Comparison of ENCODE assay signal across 19 cellular contexts in the genomic region with DNA sequence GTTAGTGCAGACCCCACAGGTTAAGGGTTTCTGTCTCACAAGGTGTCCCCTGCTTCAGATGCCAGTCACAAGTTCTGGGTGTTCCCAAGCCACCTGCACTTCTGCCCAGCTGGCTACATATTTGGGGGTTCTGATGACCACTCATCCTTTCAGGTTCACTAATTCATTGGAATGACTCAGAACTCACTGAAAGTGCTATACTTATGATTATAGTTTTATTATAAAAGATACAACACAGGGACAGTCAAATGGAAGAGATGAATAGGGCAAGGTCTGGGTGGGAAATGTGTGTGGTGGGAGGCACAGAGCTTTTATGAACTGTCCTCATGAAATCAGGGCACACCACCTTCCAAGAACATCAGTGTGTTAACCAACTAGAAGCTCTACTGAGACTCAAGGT.
DNase-seq lines count a peak whose midpoint lies in the region; ATAC-seq and TF ChIP-seq lines count a peak whose summit lies in the region.
"Had no signal": no experiment of that assay in that cellular context is flagged by ENCODE, and none has a peak within 500 bp of the region (broad histone marks: within the 10 kb centered on the region; RNA-seq: fewer than 3 reads in every experiment).

No MANE protein-coding gene starts in this region.

- H3K4me3 Mint-ChIP-seq in stimulated activated effector memory CD8-positive, alpha-beta T cell treated with anti-CD3 and anti-CD28 coated beads, Interleukin-12 subunit alpha, Interleukin-12 subunit beta, amount 100 ng/mL, for 72 hours: no peak overlapping the region
- no peak overlapping the region for H3K4me3 Mint-ChIP-seq in T-cell
- H3K4me3 Mint-ChIP-seq: CD4-positive, alpha-beta T cell; HFFc6 had no signal

- peaks cover 21% of the 10 kb centered on the region for H3K4me1 Mint-ChIP-seq in stimulated activated effector memory CD8-positive, alpha-beta T cell treated with anti-CD3 and anti-CD28 coated beads, Interleukin-12 subunit alpha, Interleukin-12 subunit beta, amount 100 ng/mL, for 72 hours
- H3K4me1 Mint-ChIP-seq in T-cell: peaks cover 9 to 14% (median 14%) of the 10 kb centered on the region in 3 donors

- no peak overlapping the region for H2AFZ ChIP-seq in DND-41 (ENCODE audit: low read depth, low read length)

- H3K27ac Mint-ChIP-seq in activated naive CD4-positive, alpha-beta T cell treated with anti-CD3 and anti-CD28 coated beads, Interleukin-2, amount 50 U/mL, for 72 hours: no peak overlapping the region
- peak overlapping the region; percentile 91 for H3K27ac Mint-ChIP-seq in stimulated activated effector memory CD8-positive, alpha-beta T cell treated with anti-CD3 and anti-CD28 coated beads, Interleukin-12 subunit alpha, Interleukin-12 subunit beta, amount 100 ng/mL, for 72 hours
- no peak overlapping the region for H3K27ac Mint-ChIP-seq in T-cell
- H3K27ac Mint-ChIP-seq: HFFc6 had no signal

- no peaks in the 10 kb centered on the region for H4K20me1 ChIP-seq in DND-41 (ENCODE audit: insufficient read depth, low read length)

- peaks cover 0 to 14% of the 10 kb centered on the region in 2 donors for H3K27me3 Mint-ChIP-seq in T-cell
- H3K27me3 Mint-ChIP-seq: CD4-positive, alpha-beta T cell had no signal

- peak; percentile 55 to 56 for ATAC-seq in activated CD4-positive, CD25-positive, alpha-beta regulatory T cell treated with anti-CD3 and anti-CD28 coated beads, Interleukin-2, amount 50 U/mL, for 24 hours
- peak; percentile 18 to 68 for ATAC-seq in activated naive CD4-positive, alpha-beta T cell treated with anti-CD3 and anti-CD28 coated beads, Interleukin-2, amount 50 U/mL, for 72 hours
- no peak for ATAC-seq in DND-41 (ENCODE audit: insufficient read depth, low read depth)
- peak; percentile 71 for ATAC-seq in stimulated activated effector memory CD8-positive, alpha-beta T cell treated with anti-CD3 and anti-CD28 coated beads, Interleukin-12 subunit alpha, Interleukin-12 subunit beta, amount 100 ng/mL, for 72 hours
- no peak for ATAC-seq in T-cell (replicated peaks in 1 of 4)
- ATAC-seq: A549, HCT116 had no signal

- CTCF ChIA-PET in T-cell (lab: Charles Lee): interaction anchor here in 1 of 2 donors (0.5 kb wide), 1 partner anchor 586 kb away, joined by 3 read pairs; no protein-coding TSS in a partner anchor

- no peaks in the 10 kb centered on the region for H3K9me3 Mint-ChIP-seq in activated naive CD4-positive, alpha-beta T cell treated with anti-CD3 and anti-CD28 coated beads, Interleukin-2, amount 50 U/mL, for 72 hours
- no peaks in the 10 kb centered on the region for H3K9me3 Mint-ChIP-seq in stimulated activated effector memory CD8-positive, alpha-beta T cell treated with anti-CD3 and anti-CD28 coated beads, Interleukin-12 subunit alpha, Interleukin-12 subunit beta, amount 100 ng/mL, for 72 hours
- H3K9me3 Mint-ChIP-seq in T-cell: no peaks in the 10 kb centered on the region
- H3K9me3 Mint-ChIP-seq: CD4-positive, alpha-beta T cell; HFFc6 had no signal

- H3K36me3 Mint-ChIP-seq in activated naive CD4-positive, alpha-beta T cell treated with anti-CD3 and anti-CD28 coated beads, Interleukin-2, amount 50 U/mL, for 72 hours: no peaks in the 10 kb centered on the region
- H3K36me3 Mint-ChIP-seq in stimulated activated effector memory CD8-positive, alpha-beta T cell treated with anti-CD3 and anti-CD28 coated beads, Interleukin-12 subunit alpha, Interleukin-12 subunit beta, amount 100 ng/mL, for 72 hours: no peaks in the 10 kb centered on the region
- no peaks in the 10 kb centered on the region for H3K36me3 Mint-ChIP-seq in T-cell

- H3K27me3 ChIP-seq in DND-41 (ENCODE audit: insufficient read depth, low read length, poor library complexity): no peaks in the 10 kb centered on the region

- H3K4me3 ChIP-seq in DND-41 (ENCODE audit: low read depth in 1 of 2, low read length in 2 of 2): no peak overlapping the region
- H3K4me3 ChIP-seq: A549 had no signal

- DNase-seq in activated CD4-positive, CD25-positive, alpha-beta regulatory T cell treated with anti-CD3 and anti-CD28 coated beads, Interleukin-2, amount 50 U/mL, for 72 hours: no peak
- no peak for DNase-seq in activated naive CD4-positive, alpha-beta T cell treated with anti-CD3 and anti-CD28 coated beads, Interleukin-2, amount 50 U/mL, for 72 hours (ENCODE audit: low spot score in 2 of 2)
- no peak for DNase-seq in activated naive CD4-positive, alpha-beta T cell treated with anti-CD3 and anti-CD28 coated beads, Interleukin-2, amount 50 U/mL, for 16 hours
- DNase-seq in DND-41 (no peak), T-cell (no peak)
- no peak for DNase-seq in stimulated activated effector memory CD8-positive, alpha-beta T cell treated with anti-CD3 and anti-CD28 coated beads, Interleukin-12 subunit alpha, Interleukin-12 subunit beta, amount 100 ng/mL, for 72 hours (ENCODE audit: low spot score in 2 of 2)
- DNase-seq: AML-193; Caco-2; CD4-positive, alpha-beta T cell; GDM1; GOT3; H7; HFFc6 had no signal

- peaks cover 18% of the 10 kb centered on the region for H3K4me1 ChIP-seq in DND-41 (ENCODE audit: insufficient read depth, low read length)

- POLR2A ChIA-PET in T-cell (lab: Charles Lee): no interaction called here

- H3K27ac ChIP-seq in DND-41 (ENCODE audit: low read length): peak overlapping the region; percentile 66; the same call in 1 of the 2 replicates
- H3K27ac ChIP-seq: 22Rv1, A549, C4-2B, HL-60 had no signal

- TF ChIP-seq CTCF in DND-41 (IDR thresholded peaks at IDR 0.05; ENCODE audit: borderline replicate concordance, extremely low read depth, low read length, poor library complexity, severe bottlenecking): no peak

- no peak overlapping the region for H3K4me2 ChIP-seq in DND-41 (ENCODE audit: insufficient read depth, low read length)
- H3K4me2 ChIP-seq: A549 had no signal

- H3K79me2 ChIP-seq in DND-41 (ENCODE audit: insufficient read depth, low read length): no peaks in the 10 kb centered on the region

- H3K36me3 ChIP-seq in DND-41 (ENCODE audit: insufficient read depth, low read length): no peaks in the 10 kb centered on the region

- no peaks in the 10 kb centered on the region for H3K9me3 ChIP-seq in DND-41 (ENCODE audit: insufficient read depth, low read length, severe bottlenecking)
- H3K9me3 ChIP-seq: A549, Caco-2 had no signal

- H3K9ac ChIP-seq in DND-41 (ENCODE audit: low read depth, low read length): no peak overlapping the region

Comparison
In these comparisons a context has a peak if more than half of its experiments do, and no peak if none do; other contexts are left out.
1. ATAC-seq: peak in activated CD4-positive, CD25-positive, alpha-beta regulatory T cell treated with anti-CD3 and anti-CD28 coated beads, Interleukin-2, amount 50 U/mL, for 24 hours (2 of 2), activated naive CD4-positive, alpha-beta T cell treated with anti-CD3 and anti-CD28 coated beads, Interleukin-2, amount 50 U/mL, for 72 hours (2 of 2) and stimulated activated effector memory CD8-positive, alpha-beta T cell treated with anti-CD3 and anti-CD28 coated beads, Interleukin-12 subunit alpha, Interleukin-12 subunit beta, amount 100 ng/mL, for 72 hours (single experiment); none in DND-41 (single experiment) and T-cell (0 of 4).